ENCODE assay signal across 11 cellular contexts in genomic region chr18:12015697-12016062, GRCh38. TPM values are rescaled to one million over a fixed set of nuclear protein-coding genes. Genes with fewer than 3 reads are reported as not detected.
A peak's percentile ranks its signal among the peaks of the same experiment; 100 is the strongest.
DNase-seq lines count a peak whose midpoint lies in the region; ATAC-seq and TF ChIP-seq lines count a peak whose summit lies in the region.
"Had no signal": no experiment of that assay in that cellular context is flagged by ENCODE, and none has a peak within 500 bp of the region (broad histone marks: within the 10 kb centered on the region; RNA-seq: fewer than 3 reads in every experiment).

No MANE protein-coding gene starts in this region.

- no peak for DNase-seq in Right ventricle myocardium inferior (ENCODE audit: missing footprints)
- DNase-seq in cardiac septum (ENCODE audit: low spot score), result no peak
- DNase-seq in epithelial cell of prostate (ENCODE audit: low read depth, low spot score), result no peak
- no peak for DNase-seq in mesenchymal stem cell
- peak; percentile 90 for DNase-seq in upper lobe of right lung
- no peak for DNase-seq in OCI-LY7 (ENCODE audit: low spot score)
- no peak for DNase-seq in HCEC 1CT
- DNase-seq: activated T-cell treated with anti-CD3 and anti-CD28 coated beads, Interleukin-2, amount 50 U/mL, for 4 hours; NCI-H187 treated with DMSO at 0.1 percent for 48 hours had no signal

- peaks cover 34 to 54% of the 10 kb centered on the region in 2 experiments for H3K36me3 ChIP-seq in mesenchymal stem cell (ENCODE audit: control insufficient read depth in 1 of 2, insufficient read depth in 2 of 2, low read depth in 1 of 2, low read length in 2 of 2)
- H3K36me3 ChIP-seq in upper lobe of right lung, result no peaks in the 10 kb centered on the region
- peaks cover 19% of the 10 kb centered on the region for H3K36me3 ChIP-seq in OCI-LY7 (ENCODE audit: insufficient read depth, low read length)

- no peaks in the 10 kb centered on the region for H4K20me1 ChIP-seq in OCI-LY7 (ENCODE audit: insufficient read depth, low read length)

- no peak overlapping the region for H3K14ac ChIP-seq in mesenchymal stem cell (ENCODE audit: low read length in 2 of 2)

- H2BK120ac ChIP-seq in mesenchymal stem cell (ENCODE audit: low read depth, low read length), result no peak overlapping the region

- H4K8ac ChIP-seq in mesenchymal stem cell (ENCODE audit: low read length), result no peak overlapping the region

- ATAC-seq in Right ventricle myocardium inferior, result peak; percentile 79
- peak; percentile 80 for ATAC-seq in upper lobe of right lung
- no peak for ATAC-seq in GM18511 (IDR thresholded peaks at IDR 0.05; ENCODE audit: unreplicated experiment)
- ATAC-seq: activated T-cell treated with anti-CD3 and anti-CD28 coated beads, Interleukin-2, amount 50 U/mL, for 4 hours; natural killer cell treated with Interleukin-12 subunit alpha and Interleukin-12 subunit beta and Interleukin-15 and Interleukin-18, amount 100 ng/mL, for 72 hours had no signal

- no peak overlapping the region for H3K4me2 ChIP-seq in mesenchymal stem cell (ENCODE audit: low read length, poor library complexity, severe bottlenecking)
- no peak overlapping the region for H3K4me2 ChIP-seq in OCI-LY7 (ENCODE audit: low read length)

- no peak overlapping the region for H3K4ac ChIP-seq in mesenchymal stem cell (ENCODE audit: low read depth in 1 of 2, low read length in 2 of 2)

- no peak overlapping the region for H3K23ac ChIP-seq in mesenchymal stem cell (ENCODE audit: low read length in 2 of 2)

- H3K79me1 ChIP-seq in mesenchymal stem cell (replicated peaks; ENCODE audit: low read length, poor library complexity, severe bottlenecking), result peaks cover 6% of the 10 kb centered on the region

- no peaks in the 10 kb centered on the region for H3K79me2 ChIP-seq in OCI-LY7 (ENCODE audit: insufficient read depth, low read depth, low read length)

- H3K9me3 ChIP-seq in mesenchymal stem cell (ENCODE audit: control insufficient read depth, low read length) (no peaks in the 10 kb centered on the region), upper lobe of right lung (no peaks in the 10 kb centered on the region), OCI-LY7 (ENCODE audit: low read length) (no peaks in the 10 kb centered on the region)

- peak overlapping the region; percentile 67 for H3K27ac ChIP-seq in epithelial cell of prostate
- H3K27ac ChIP-seq in mesenchymal stem cell (ENCODE audit: low read length, poor library complexity, severe bottlenecking), result no peak overlapping the region
- H3K27ac ChIP-seq in upper lobe of right lung, result peak overlapping the region; percentile 67
- no peak overlapping the region for H3K27ac ChIP-seq in OCI-LY7 (ENCODE audit: low read depth, low read length, poor library complexity, severe bottlenecking)

- WGBS in mesenchymal stem cell, result 98% methylated on average over 6 of the region's 6 CpGs

- no peak overlapping the region for H2BK5ac ChIP-seq in mesenchymal stem cell (ENCODE audit: low read depth, low read length, poor library complexity, severe bottlenecking)

- CTCF ChIA-PET in OCI-LY7 (lab: Charles Lee; ENCODE audit: unreplicated experiment), result no interaction called here

- H2AFZ ChIP-seq in mesenchymal stem cell (ENCODE audit: low read depth, low read length) (no peak overlapping the region), OCI-LY7 (ENCODE audit: low read length) (no peak overlapping the region)

- no TSS peak for BruUV-seq in OCI-LY7 (replicated peaks; lab: Mats Ljungman, UMichigan)

- H3K4me3 ChIP-seq in mesenchymal stem cell (ENCODE audit: insufficient read depth in 1 of 2, low read depth in 1 of 2, low read length in 2 of 2) (no peak overlapping the region), upper lobe of right lung (no peak overlapping the region), OCI-LY7 (ENCODE audit: low read depth, low read length, poor library complexity, severe bottlenecking) (no peak overlapping the region)

- no peak overlapping the region for H4K91ac ChIP-seq in mesenchymal stem cell (ENCODE audit: low read length)

- H2BK15ac ChIP-seq in mesenchymal stem cell (ENCODE audit: low read depth, poor library complexity, severe bottlenecking), result no peak overlapping the region

- H3K18ac ChIP-seq in mesenchymal stem cell (ENCODE audit: low read depth in 1 of 2, low read length in 2 of 2), result no peak overlapping the region

- intact Hi-C loops in Right ventricle myocardium inferior (cut with DNase I) (no loop called here), cardiac septum (cut with DNase I) (no loop called here), upper lobe of right lung (cut with DNase I) (no loop called here), OCI-LY7 (cut with micrococcal nuclease; ENCODE audit: unreplicated experiment) (no loop called here)

- peak overlapping the region; percentile 7 for H2AK5ac ChIP-seq in mesenchymal stem cell (ENCODE audit: low read length, severe bottlenecking)

- no peak overlapping the region for H3K9ac ChIP-seq in mesenchymal stem cell (ENCODE audit: low read length)

- POLR2A ChIA-PET in OCI-LY7 (lab: Charles Lee), result no interaction called here

- H3K9me2 ChIP-seq in OCI-LY7 (ENCODE audit: insufficient read depth, low read length), result no peaks in the 10 kb centered on the region

- H3K4me1 ChIP-seq in mesenchymal stem cell (ENCODE audit: control insufficient read depth, insufficient read depth, low read depth, low read length) (peaks cover 39% of the 10 kb centered on the region), upper lobe of right lung (peaks cover 38% of the 10 kb centered on the region), OCI-LY7 (ENCODE audit: insufficient read depth, low read length, poor library complexity, severe bottlenecking) (peaks cover 3% of the 10 kb centered on the region)

- H3K27me3 ChIP-seq in mesenchymal stem cell (ENCODE audit: control insufficient read depth in 1 of 2, insufficient read depth in 1 of 2, low read length in 2 of 2) (no peaks in the 10 kb centered on the region), upper lobe of right lung (no peaks in the 10 kb centered on the region)

- no peak overlapping the region for H2BK12ac ChIP-seq in mesenchymal stem cell (ENCODE audit: low read length in 2 of 2)

- TF ChIP-seq CTCF in upper lobe of right lung (IDR thresholded peaks at IDR 0.05) (no peak), OCI-LY7 (conservative IDR thresholded peaks at IDR 0.05; ENCODE audit: low read length) (no peak)

RNA-seq across cellular contexts. Expression of gene IMPA2, which starts 34.4 kb away (rescaled TPM):
- total RNA-seq in Right ventricle myocardium inferior (82.8 TPM), cardiac septum (19.9 TPM), upper lobe of right lung (54.6 TPM), OCI-LY7 (2022) (51.9 and 55.8 TPM in 2 replicates)
- polyA plus RNA-seq in mesenchymal stem cell (2013, experiment 1 of 2), result 12.3 TPM
- 12.2 TPM for polyA plus RNA-seq in mesenchymal stem cell (2013, experiment 2 of 2)
- total RNA-seq in OCI-LY7 (2014; rRNA removed; shearing (Covaris generic)), result 35.0 and 59.0 TPM in 2 replicates

Comparison
In these comparisons a context has a peak if more than half of its experiments do, and no peak if none do; other contexts are left out.
1. H3K27ac ChIP-seq: peak in epithelial cell of prostate (single experiment) and upper lobe of right lung (single experiment); none in mesenchymal stem cell (single experiment) and OCI-LY7 (single experiment).